Comparison of ENCODE assay signal across 1 cellular context in the genomic region with DNA sequence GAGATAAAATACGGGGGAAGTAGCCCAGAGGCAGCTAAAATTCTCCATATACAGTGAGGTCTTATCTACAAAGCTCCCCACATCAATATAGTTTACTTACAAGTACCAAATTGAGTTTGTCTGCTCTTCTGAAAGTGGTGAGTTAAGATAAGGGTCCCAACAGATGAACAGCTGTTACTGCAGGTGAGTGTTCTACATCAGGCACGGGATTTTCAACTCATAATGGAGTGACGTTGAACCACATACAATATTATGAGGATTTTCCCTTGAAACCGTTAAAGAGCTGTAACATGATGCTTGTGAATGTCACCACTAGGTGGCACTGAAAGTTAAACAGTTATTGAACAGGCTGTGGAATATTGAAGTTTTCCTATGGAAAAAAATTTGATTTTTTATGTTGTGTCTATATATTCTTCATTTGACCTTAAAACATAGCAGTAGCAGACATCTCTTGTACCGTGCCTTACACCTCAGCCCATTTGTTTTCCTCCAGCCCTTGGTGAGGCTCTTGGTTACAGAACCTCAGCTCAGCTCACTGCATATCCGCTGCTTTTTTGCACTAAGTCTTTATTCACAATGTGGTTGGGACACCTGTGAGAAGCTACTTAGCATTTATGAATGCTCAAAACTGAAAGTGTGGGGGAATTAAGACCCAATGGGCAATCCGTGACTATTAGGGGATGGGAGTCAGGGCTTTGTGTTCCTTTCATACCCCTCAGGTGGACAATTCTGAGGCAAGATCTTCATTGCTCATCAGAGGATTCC.
A peak's percentile ranks its signal among the peaks of the same experiment; 100 is the strongest.
TF ChIP-seq lines count a peak whose summit lies in the region.

No MANE protein-coding gene starts in this region.

TF ChIP-seq in HEK293, 187 proteins besides CTCF, POLR2A, EP300 and RAD21 (continued from another document):
- TF ChIP-seq, protein P1, sequence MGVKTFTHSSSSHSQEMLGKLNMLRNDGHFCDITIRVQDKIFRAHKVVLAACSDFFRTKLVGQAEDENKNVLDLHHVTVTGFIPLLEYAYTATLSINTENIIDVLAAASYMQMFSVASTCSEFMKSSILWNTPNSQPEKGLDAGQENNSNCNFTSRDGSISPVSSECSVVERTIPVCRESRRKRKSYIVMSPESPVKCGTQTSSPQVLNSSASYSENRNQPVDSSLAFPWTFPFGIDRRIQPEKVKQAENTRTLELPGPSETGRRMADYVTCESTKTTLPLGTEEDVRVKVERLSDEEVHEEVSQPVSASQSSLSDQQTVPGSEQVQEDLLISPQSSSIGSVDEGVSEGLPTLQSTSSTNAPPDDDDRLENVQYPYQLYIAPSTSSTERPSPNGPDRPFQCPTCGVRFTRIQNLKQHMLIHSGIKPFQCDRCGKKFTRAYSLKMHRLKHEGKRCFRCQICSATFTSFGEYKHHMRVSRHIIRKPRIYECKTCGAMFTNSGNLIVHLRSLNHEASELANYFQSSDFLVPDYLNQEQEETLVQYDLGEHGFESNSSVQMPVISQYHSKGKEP (tag by site-specific recombination; IDR thresholded peaks at IDR 0.05) = no peak
- TF ChIP-seq PRDM4 (tag by site-specific recombination; IDR thresholded peaks at IDR 0.05) = peak; percentile 96
- TF ChIP-seq, protein P2, sequence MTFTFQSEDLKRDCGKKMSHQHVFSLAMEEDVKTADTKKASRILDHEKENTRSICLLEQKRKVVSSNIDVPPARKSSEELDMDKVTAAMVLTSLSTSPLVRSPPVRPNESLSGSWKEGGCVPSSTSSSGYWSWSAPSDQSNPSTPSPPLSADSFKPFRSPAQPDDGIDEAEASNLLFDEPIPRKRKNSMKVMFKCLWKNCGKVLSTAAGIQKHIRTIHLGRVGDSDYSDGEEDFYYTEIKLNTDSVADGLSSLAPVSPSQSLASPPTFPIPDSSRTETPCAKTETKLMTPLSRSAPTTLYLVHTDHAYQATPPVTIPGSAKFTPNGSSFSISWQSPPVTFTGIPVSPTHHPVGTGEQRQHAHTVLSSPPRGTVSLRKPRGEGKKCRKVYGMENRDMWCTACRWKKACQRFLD (tag by site-specific recombination; IDR thresholded peaks at IDR 0.05) = no peak
TF ChIP-seq in HEK293: peak in this region for 5.
